Comparison of ENCODE assay signal across 13 cellular contexts in genomic region chr10:72234560-72235095, GRCh38.
"Had no signal": no experiment of that assay in that cellular context is flagged by ENCODE, and none has a peak within 500 bp of the region (broad histone marks: within the 10 kb centered on the region; RNA-seq: fewer than 3 reads in every experiment).

No MANE protein-coding gene starts in this region.

- H3K4me3 ChIP-seq: lower lobe of right lung, thyroid gland had no signal

- H3K9me3 ChIP-seq: lower lobe of right lung, thyroid gland had no signal

- DNase-seq: activated CD4-positive, alpha-beta T cell treated with anti-CD3 and anti-CD28 coated beads, Interleukin-2, amount 10 ng/mL, durations not matched to agents 24 days and 14 days; activated CD4-positive, CD25-positive, alpha-beta regulatory T cell; activated CD8-positive, alpha-beta memory T cell treated with anti-CD3 and anti-CD28 coated beads for 24 hours; activated naive CD4-positive, alpha-beta T cell; brain microvascular endothelial cell; cerebellar nuclear complex; effector CD8-positive, alpha-beta T cell; foreskin fibroblast; glutamatergic neuron; lower lobe of right lung; stimulated activated CD4-positive, alpha-beta T cell treated with anti-CD3 and anti-CD28 coated beads, Interleukin-12 subunit alpha, Interleukin-12 subunit beta, amount 100 ng/mL, for 4 hours; stimulated activated CD4-positive, alpha-beta T cell treated with anti-CD3 and anti-CD28 coated beads, Interleukin-2, amount 100 ng/mL, for 24 hours; thyroid gland had no signal

- H3K27ac ChIP-seq: brain microvascular endothelial cell, lower lobe of right lung, thyroid gland had no signal

- H3K27me3 ChIP-seq: brain microvascular endothelial cell, thyroid gland had no signal
